2 cellular contexts compared by ENCODE assay signal in the genomic region with DNA sequence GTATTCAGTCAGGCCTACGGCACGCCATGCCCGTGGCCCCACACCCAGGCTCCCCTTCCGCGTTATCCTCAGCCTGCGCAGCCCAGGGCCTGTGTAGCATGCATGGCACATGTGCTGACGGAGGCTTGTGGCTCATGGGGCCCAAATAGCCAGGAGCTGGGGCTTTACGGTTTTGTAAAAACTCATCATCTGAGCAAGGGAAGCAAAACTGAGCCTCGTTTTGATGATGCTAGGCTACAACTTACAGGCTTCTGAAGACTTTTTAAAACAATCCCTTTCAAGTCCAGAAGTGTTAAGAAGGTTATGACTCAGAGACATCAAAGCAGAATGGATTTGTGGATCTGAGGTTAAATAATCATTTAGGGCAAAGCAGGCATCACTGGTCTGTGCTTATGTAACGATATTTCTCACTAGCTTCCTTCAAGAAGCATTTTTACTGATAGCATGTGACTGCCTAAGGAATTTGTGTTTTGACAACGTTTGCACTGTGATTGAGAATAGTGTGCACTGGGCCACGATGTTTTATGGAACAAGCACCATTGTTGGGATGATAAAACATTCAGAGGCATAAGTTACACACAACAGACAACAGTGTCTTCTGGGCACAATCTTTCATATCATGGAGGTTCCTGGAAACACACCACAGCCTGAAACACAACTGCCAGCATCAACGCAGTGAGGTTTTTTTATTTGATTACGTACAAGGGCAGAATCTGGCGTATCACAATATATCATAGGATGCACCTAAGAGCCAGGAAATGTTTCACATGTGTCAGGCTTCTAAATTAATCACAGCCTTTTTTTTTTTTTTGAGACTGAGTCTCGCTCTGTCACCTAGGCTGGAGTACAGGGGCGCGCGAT.
TF ChIP-seq lines count a peak whose summit lies in the region.

No MANE protein-coding gene starts in this region.

TF ChIP-seq in HCT116, 20 proteins besides CTCF, POLR2A, EP300 and RAD21:
- TF ChIP-seq YY1 (IDR thresholded peaks at IDR 0.05; ENCODE audit: extremely low read depth, insufficient replicate concordance, low read depth, low read length) (no peak), SIN3A (IDR thresholded peaks at IDR 0.05; ENCODE audit: low read depth) (no peak), CEBPB (IDR thresholded peaks at IDR 0.05; ENCODE audit: low read depth) (0 out of 2 replicates have a peak, but pooled peaks have one; percentile 12), SP1 (IDR thresholded peaks at IDR 0.05; ENCODE audit: low read depth) (no peak), ZFX (IDR thresholded peaks at IDR 0.05) (no peak), CBX3 (IDR thresholded peaks at IDR 0.05; ENCODE audit: low read depth) (no peak), FOSL1 (IDR thresholded peaks at IDR 0.05; ENCODE audit: low read depth) (peak; percentile 28; the same call in 1 of the 2 replicates), JUND (IDR thresholded peaks at IDR 0.05) (no peak), ELF1 (IDR thresholded peaks at IDR 0.05; ENCODE audit: borderline replicate concordance, low read depth) (no peak), EZH2 (IDR thresholded peaks at IDR 0.05) (no peak), SRF (IDR thresholded peaks at IDR 0.05; ENCODE audit: low read depth) (no peak), EGR1 (IDR thresholded peaks at IDR 0.05; ENCODE audit: low read depth) (no peak), TCF7L2 (IDR thresholded peaks at IDR 0.05; ENCODE audit: borderline replicate concordance, extremely low read depth, insufficient read depth, insufficient read length) (peak; percentile 48), EZH2phosphoT487 (IDR thresholded peaks at IDR 0.05; ENCODE audit: borderline replicate concordance) (no peak), POLR2AphosphoS5 (IDR thresholded peaks at IDR 0.05; ENCODE audit: low read depth, low read length) (no peak), ZNF274 (IDR thresholded peaks at IDR 0.05; ENCODE audit: low read depth, low read length) (no peak)
- TF ChIP-seq, protein P1, sequence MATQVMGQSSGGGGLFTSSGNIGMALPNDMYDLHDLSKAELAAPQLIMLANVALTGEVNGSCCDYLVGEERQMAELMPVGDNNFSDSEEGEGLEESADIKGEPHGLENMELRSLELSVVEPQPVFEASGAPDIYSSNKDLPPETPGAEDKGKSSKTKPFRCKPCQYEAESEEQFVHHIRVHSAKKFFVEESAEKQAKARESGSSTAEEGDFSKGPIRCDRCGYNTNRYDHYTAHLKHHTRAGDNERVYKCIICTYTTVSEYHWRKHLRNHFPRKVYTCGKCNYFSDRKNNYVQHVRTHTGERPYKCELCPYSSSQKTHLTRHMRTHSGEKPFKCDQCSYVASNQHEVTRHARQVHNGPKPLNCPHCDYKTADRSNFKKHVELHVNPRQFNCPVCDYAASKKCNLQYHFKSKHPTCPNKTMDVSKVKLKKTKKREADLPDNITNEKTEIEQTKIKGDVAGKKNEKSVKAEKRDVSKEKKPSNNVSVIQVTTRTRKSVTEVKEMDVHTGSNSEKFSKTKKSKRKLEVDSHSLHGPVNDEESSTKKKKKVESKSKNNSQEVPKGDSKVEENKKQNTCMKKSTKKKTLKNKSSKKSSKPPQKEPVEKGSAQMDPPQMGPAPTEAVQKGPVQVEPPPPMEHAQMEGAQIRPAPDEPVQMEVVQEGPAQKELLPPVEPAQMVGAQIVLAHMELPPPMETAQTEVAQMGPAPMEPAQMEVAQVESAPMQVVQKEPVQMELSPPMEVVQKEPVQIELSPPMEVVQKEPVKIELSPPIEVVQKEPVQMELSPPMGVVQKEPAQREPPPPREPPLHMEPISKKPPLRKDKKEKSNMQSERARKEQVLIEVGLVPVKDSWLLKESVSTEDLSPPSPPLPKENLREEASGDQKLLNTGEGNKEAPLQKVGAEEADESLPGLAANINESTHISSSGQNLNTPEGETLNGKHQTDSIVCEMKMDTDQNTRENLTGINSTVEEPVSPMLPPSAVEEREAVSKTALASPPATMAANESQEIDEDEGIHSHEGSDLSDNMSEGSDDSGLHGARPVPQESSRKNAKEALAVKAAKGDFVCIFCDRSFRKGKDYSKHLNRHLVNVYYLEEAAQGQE (IDR thresholded peaks at IDR 0.05; ENCODE audit: low read depth), result no peak
- TF ChIP-seq, protein P2, sequence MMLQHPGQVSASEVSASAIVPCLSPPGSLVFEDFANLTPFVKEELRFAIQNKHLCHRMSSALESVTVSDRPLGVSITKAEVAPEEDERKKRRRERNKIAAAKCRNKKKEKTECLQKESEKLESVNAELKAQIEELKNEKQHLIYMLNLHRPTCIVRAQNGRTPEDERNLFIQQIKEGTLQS (IDR thresholded peaks at IDR 0.05), result no peak
- TF ChIP-seq, protein P3, sequence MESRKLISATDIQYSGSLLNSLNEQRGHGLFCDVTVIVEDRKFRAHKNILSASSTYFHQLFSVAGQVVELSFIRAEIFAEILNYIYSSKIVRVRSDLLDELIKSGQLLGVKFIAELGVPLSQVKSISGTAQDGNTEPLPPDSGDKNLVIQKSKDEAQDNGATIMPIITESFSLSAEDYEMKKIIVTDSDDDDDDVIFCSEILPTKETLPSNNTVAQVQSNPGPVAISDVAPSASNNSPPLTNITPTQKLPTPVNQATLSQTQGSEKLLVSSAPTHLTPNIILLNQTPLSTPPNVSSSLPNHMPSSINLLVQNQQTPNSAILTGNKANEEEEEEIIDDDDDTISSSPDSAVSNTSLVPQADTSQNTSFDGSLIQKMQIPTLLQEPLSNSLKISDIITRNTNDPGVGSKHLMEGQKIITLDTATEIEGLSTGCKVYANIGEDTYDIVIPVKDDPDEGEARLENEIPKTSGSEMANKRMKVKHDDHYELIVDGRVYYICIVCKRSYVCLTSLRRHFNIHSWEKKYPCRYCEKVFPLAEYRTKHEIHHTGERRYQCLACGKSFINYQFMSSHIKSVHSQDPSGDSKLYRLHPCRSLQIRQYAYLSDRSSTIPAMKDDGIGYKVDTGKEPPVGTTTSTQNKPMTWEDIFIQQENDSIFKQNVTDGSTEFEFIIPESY (IDR thresholded peaks at IDR 0.05; ENCODE audit: extremely low read depth, insufficient replicate concordance, low read length), result no peak
- TF ChIP-seq, protein P4, sequence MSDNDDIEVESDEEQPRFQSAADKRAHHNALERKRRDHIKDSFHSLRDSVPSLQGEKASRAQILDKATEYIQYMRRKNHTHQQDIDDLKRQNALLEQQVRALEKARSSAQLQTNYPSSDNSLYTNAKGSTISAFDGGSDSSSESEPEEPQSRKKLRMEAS (IDR thresholded peaks at IDR 0.05), result no peak; the same call in 1 of the 2 replicates

TF ChIP-seq in GM12878, 131 proteins besides CTCF, POLR2A, EP300 and RAD21:
- peak; percentile 50 for TF ChIP-seq RUNX3 (IDR thresholded peaks at IDR 0.05; ENCODE audit: low read length)
- TF ChIP-seq CREB1 (IDR thresholded peaks at IDR 0.05; ENCODE audit: low read depth), result no peak
- TF ChIP-seq ZNF207 (IDR thresholded peaks at IDR 0.05; ENCODE audit: borderline replicate concordance), result no peak
- no peak for TF ChIP-seq ZSCAN29 (IDR thresholded peaks at IDR 0.05)
- TF ChIP-seq, protein P5, sequence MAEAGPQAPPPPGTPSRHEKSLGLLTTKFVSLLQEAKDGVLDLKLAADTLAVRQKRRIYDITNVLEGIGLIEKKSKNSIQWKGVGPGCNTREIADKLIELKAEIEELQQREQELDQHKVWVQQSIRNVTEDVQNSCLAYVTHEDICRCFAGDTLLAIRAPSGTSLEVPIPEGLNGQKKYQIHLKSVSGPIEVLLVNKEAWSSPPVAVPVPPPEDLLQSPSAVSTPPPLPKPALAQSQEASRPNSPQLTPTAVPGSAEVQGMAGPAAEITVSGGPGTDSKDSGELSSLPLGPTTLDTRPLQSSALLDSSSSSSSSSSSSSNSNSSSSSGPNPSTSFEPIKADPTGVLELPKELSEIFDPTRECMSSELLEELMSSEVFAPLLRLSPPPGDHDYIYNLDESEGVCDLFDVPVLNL (IDR thresholded peaks at IDR 0.05; ENCODE audit: low read depth, low read length), result no peak
- TF ChIP-seq JUNB (IDR thresholded peaks at IDR 0.05), result peak; percentile 19; the same call in 1 of the 2 replicates
- no peak for TF ChIP-seq RAD51 (IDR thresholded peaks at IDR 0.05)
- TF ChIP-seq BRCA1 (IDR thresholded peaks at IDR 0.05; ENCODE audit: low read depth, low read length), result no peak
- no peak for TF ChIP-seq EZH2 (IDR thresholded peaks at IDR 0.05; ENCODE audit: borderline replicate concordance, control insufficient read depth, low read depth, low read length)
- TF ChIP-seq ZNF24 (IDR thresholded peaks at IDR 0.05), result no peak
- no peak for TF ChIP-seq MYB (IDR thresholded peaks at IDR 0.05; ENCODE audit: borderline replicate concordance, low read depth, low read length)
- no peak for TF ChIP-seq SMC3 (IDR thresholded peaks at IDR 0.05; ENCODE audit: borderline replicate concordance, low read length)
- TF ChIP-seq SPI1 (IDR thresholded peaks at IDR 0.05; ENCODE audit: borderline replicate concordance, insufficient read depth, low read depth, low read length), result no peak
- TF ChIP-seq MTA2 (IDR thresholded peaks at IDR 0.05; ENCODE audit: low read depth), result no peak
- TF ChIP-seq ETV6 (conservative IDR thresholded peaks at IDR 0.05 in 1 of 2, IDR thresholded peaks at IDR 0.05 in 1 of 2; ENCODE audit: borderline replicate concordance in 1 of 2, low read depth in 1 of 2), result no peak
- TF ChIP-seq TCF7 (IDR thresholded peaks at IDR 0.05; ENCODE audit: borderline replicate concordance), result peak; percentile 46; the same call in 1 of the 2 replicates
